25 cellular contexts compared by ENCODE assay signal in the genomic region with DNA sequence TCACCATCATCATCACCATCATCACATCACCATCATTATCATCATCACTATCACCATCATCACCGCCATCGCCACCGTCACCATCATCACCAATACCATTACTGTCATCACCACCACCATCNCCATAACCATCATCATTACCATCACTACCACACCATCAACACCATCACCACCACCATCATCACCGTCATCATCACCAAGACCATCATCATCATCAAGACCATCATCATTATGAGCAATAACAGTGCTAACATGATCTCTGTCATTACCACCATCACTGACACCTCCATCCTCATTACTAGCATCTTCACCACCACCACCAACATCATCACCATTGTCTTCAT.
"Had no signal": no experiment of that assay in that cellular context is flagged by ENCODE, and none has a peak within 500 bp of the region (broad histone marks: within the 10 kb centered on the region; RNA-seq: fewer than 3 reads in every experiment).

No MANE protein-coding gene starts in this region.

- H3K4me1 ChIP-seq: SJSA1 had no signal

- FAIRE-seq: HTR-8/SVneo, RCC 7860 had no signal

- H3K4me3 ChIP-seq: MG63, SJSA1, SK-N-MC had no signal

- H3K27ac ChIP-seq: HL-60, SJSA1, SK-N-MC had no signal

- DNase-seq: Karpas-422, KG1, MG63, NCI-H1092, NCI-H1105 treated with DMSO at 0.1 percent for 48 hours, NCI-H1417 treated with DMSO at 0.1 percent for 48 hours, NCI-H146, NCI-H1694 treated with DMSO at 0.1 percent for 48 hours, NCI-H1930, NCI-H2081, NCI-H2107, NCI-H2227 treated with DMSO at 0.1 percent for 48 hours, NCI-H446, NCI-H510A, NCI-H524 treated with DMSO at 0.1 percent for 48 hours, NCI-H69, NCI-H774, Right ventricle myocardium superior, RPMI8226, SIG-M5 had no signal

- H3K36me3 ChIP-seq: MG63, SJSA1 had no signal

- H3K27me3 ChIP-seq: MG63, SJSA1 had no signal

- H3K9me3 ChIP-seq: MG63, SJSA1 had no signal
